Comparison of ENCODE assay signal across 2 cellular contexts in the genomic region with DNA sequence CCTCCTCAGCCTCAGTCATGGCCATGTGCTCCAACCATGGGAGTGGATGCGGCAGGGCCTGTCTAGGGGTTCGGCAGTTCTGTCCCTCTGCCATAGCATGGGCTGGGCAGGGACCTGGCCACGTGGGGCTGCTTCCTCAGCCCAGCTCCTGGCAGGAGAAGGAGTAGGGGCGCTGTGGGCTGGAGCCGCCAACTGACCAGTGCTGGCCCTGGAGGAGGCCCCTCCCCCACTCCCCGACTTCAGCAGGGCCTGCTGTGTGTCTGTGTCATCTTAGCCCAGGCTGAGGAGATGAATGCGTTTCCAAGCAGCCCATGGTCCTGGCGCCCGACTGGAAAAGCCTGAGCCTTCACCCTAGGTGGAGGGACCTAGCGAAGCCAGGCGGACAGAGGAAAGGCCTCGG.
TF ChIP-seq lines count a peak whose summit lies in the region.

No MANE protein-coding gene starts in this region.

TF ChIP-seq in SK-N-SH, 30 proteins besides CTCF, POLR2A, EP300 and RAD21:
- TF ChIP-seq ELF1 (IDR thresholded peaks at IDR 0.05) (no peak), RFX5 (IDR thresholded peaks at IDR 0.05; ENCODE audit: low read length) (no peak), TAF1 (IDR thresholded peaks at IDR 0.05; ENCODE audit: borderline replicate concordance, low read depth, low read length) (no peak), MEF2A (IDR thresholded peaks at IDR 0.05; ENCODE audit: borderline replicate concordance, low read depth) (no peak), YY1 (IDR thresholded peaks at IDR 0.05; ENCODE audit: low read depth) (no peak), RCOR1 (IDR thresholded peaks at IDR 0.05; ENCODE audit: low read length) (no peak), NRF1 (IDR thresholded peaks at IDR 0.05; ENCODE audit: low read depth, low read length) (no peak), JUND (IDR thresholded peaks at IDR 0.05) (no peak), GABPA (IDR thresholded peaks at IDR 0.05; ENCODE audit: low read depth) (no peak), CHD2 (IDR thresholded peaks at IDR 0.05; ENCODE audit: low read length, partially characterized antibody) (no peak), TEAD4 (IDR thresholded peaks at IDR 0.05; ENCODE audit: borderline replicate concordance, insufficient read depth) (no peak), NFIC (IDR thresholded peaks at IDR 0.05; ENCODE audit: borderline replicate concordance) (no peak), SMC3 (IDR thresholded peaks at IDR 0.05; ENCODE audit: low read depth, low read length) (no peak)
- TF ChIP-seq, protein P1, sequence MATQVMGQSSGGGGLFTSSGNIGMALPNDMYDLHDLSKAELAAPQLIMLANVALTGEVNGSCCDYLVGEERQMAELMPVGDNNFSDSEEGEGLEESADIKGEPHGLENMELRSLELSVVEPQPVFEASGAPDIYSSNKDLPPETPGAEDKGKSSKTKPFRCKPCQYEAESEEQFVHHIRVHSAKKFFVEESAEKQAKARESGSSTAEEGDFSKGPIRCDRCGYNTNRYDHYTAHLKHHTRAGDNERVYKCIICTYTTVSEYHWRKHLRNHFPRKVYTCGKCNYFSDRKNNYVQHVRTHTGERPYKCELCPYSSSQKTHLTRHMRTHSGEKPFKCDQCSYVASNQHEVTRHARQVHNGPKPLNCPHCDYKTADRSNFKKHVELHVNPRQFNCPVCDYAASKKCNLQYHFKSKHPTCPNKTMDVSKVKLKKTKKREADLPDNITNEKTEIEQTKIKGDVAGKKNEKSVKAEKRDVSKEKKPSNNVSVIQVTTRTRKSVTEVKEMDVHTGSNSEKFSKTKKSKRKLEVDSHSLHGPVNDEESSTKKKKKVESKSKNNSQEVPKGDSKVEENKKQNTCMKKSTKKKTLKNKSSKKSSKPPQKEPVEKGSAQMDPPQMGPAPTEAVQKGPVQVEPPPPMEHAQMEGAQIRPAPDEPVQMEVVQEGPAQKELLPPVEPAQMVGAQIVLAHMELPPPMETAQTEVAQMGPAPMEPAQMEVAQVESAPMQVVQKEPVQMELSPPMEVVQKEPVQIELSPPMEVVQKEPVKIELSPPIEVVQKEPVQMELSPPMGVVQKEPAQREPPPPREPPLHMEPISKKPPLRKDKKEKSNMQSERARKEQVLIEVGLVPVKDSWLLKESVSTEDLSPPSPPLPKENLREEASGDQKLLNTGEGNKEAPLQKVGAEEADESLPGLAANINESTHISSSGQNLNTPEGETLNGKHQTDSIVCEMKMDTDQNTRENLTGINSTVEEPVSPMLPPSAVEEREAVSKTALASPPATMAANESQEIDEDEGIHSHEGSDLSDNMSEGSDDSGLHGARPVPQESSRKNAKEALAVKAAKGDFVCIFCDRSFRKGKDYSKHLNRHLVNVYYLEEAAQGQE (IDR thresholded peaks at IDR 0.05; ENCODE audit: low read depth, low read length) = no peak
- TF ChIP-seq, protein P2, sequence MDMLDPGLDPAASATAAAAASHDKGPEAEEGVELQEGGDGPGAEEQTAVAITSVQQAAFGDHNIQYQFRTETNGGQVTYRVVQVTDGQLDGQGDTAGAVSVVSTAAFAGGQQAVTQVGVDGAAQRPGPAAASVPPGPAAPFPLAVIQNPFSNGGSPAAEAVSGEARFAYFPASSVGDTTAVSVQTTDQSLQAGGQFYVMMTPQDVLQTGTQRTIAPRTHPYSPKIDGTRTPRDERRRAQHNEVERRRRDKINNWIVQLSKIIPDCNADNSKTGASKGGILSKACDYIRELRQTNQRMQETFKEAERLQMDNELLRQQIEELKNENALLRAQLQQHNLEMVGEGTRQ (IDR thresholded peaks at IDR 0.05; ENCODE audit: borderline replicate concordance, low read depth, low read length) = no peak
- TF ChIP-seq, protein P3, sequence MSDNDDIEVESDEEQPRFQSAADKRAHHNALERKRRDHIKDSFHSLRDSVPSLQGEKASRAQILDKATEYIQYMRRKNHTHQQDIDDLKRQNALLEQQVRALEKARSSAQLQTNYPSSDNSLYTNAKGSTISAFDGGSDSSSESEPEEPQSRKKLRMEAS (IDR thresholded peaks at IDR 0.05; ENCODE audit: low read depth) = no peak
- TF ChIP-seq, protein P4, sequence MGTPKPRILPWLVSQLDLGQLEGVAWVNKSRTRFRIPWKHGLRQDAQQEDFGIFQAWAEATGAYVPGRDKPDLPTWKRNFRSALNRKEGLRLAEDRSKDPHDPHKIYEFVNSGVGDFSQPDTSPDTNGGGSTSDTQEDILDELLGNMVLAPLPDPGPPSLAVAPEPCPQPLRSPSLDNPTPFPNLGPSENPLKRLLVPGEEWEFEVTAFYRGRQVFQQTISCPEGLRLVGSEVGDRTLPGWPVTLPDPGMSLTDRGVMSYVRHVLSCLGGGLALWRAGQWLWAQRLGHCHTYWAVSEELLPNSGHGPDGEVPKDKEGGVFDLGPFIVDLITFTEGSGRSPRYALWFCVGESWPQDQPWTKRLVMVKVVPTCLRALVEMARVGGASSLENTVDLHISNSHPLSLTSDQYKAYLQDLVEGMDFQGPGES (IDR thresholded peaks at IDR 0.05; ENCODE audit: low read depth, low read length) = no peak
- TF ChIP-seq, protein P5, sequence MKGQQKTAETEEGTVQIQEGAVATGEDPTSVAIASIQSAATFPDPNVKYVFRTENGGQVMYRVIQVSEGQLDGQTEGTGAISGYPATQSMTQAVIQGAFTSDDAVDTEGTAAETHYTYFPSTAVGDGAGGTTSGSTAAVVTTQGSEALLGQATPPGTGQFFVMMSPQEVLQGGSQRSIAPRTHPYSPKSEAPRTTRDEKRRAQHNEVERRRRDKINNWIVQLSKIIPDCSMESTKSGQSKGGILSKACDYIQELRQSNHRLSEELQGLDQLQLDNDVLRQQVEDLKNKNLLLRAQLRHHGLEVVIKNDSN (IDR thresholded peaks at IDR 0.05; ENCODE audit: borderline replicate concordance, low read depth) = no peak
- TF ChIP-seq, protein P6, sequence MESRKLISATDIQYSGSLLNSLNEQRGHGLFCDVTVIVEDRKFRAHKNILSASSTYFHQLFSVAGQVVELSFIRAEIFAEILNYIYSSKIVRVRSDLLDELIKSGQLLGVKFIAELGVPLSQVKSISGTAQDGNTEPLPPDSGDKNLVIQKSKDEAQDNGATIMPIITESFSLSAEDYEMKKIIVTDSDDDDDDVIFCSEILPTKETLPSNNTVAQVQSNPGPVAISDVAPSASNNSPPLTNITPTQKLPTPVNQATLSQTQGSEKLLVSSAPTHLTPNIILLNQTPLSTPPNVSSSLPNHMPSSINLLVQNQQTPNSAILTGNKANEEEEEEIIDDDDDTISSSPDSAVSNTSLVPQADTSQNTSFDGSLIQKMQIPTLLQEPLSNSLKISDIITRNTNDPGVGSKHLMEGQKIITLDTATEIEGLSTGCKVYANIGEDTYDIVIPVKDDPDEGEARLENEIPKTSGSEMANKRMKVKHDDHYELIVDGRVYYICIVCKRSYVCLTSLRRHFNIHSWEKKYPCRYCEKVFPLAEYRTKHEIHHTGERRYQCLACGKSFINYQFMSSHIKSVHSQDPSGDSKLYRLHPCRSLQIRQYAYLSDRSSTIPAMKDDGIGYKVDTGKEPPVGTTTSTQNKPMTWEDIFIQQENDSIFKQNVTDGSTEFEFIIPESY (IDR thresholded peaks at IDR 0.05; ENCODE audit: borderline replicate concordance, low read depth) = no peak
TF ChIP-seq in SK-N-SH: peak in this region for 0.

TF ChIP-seq in SK-N-SH treated with all-trans-retinoic acid at 6 μM for 48 hours, 23 proteins besides CTCF, POLR2A, EP300 and RAD21:
- TF ChIP-seq, protein P7, sequence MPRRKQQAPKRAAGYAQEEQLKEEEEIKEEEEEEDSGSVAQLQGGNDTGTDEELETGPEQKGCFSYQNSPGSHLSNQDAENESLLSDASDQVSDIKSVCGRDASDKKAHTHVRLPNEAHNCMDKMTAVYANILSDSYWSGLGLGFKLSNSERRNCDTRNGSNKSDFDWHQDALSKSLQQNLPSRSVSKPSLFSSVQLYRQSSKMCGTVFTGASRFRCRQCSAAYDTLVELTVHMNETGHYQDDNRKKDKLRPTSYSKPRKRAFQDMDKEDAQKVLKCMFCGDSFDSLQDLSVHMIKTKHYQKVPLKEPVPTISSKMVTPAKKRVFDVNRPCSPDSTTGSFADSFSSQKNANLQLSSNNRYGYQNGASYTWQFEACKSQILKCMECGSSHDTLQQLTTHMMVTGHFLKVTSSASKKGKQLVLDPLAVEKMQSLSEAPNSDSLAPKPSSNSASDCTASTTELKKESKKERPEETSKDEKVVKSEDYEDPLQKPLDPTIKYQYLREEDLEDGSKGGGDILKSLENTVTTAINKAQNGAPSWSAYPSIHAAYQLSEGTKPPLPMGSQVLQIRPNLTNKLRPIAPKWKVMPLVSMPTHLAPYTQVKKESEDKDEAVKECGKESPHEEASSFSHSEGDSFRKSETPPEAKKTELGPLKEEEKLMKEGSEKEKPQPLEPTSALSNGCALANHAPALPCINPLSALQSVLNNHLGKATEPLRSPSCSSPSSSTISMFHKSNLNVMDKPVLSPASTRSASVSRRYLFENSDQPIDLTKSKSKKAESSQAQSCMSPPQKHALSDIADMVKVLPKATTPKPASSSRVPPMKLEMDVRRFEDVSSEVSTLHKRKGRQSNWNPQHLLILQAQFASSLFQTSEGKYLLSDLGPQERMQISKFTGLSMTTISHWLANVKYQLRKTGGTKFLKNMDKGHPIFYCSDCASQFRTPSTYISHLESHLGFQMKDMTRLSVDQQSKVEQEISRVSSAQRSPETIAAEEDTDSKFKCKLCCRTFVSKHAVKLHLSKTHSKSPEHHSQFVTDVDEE (CRISPR knock-in tag; IDR thresholded peaks at IDR 0.05) = no peak
- TF ChIP-seq ZFP3 (CRISPR knock-in tag; IDR thresholded peaks at IDR 0.05) (no peak), ZNF565 (CRISPR knock-in tag; conservative IDR thresholded peaks at IDR 0.05; ENCODE audit: low read depth) (no peak), CSDC2 (CRISPR knock-in tag; IDR thresholded peaks at IDR 0.05) (no peak), ZNF8 (CRISPR knock-in tag; IDR thresholded peaks at IDR 0.05) (no peak)
- TF ChIP-seq, protein P8, sequence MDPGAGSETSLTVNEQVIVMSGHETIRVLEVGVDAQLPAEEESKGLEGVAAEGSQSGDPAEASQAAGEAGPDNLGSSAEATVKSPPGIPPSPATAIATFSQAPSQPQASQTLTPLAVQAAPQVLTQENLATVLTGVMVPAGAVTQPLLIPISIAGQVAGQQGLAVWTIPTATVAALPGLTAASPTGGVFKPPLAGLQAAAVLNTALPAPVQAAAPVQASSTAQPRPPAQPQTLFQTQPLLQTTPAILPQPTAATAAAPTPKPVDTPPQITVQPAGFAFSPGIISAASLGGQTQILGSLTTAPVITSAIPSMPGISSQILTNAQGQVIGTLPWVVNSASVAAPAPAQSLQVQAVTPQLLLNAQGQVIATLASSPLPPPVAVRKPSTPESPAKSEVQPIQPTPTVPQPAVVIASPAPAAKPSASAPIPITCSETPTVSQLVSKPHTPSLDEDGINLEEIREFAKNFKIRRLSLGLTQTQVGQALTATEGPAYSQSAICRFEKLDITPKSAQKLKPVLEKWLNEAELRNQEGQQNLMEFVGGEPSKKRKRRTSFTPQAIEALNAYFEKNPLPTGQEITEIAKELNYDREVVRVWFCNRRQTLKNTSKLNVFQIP (CRISPR knock-in tag; IDR thresholded peaks at IDR 0.05; ENCODE audit: borderline replicate concordance, low read depth) = no peak
